In genomic region chr6:50330963-50331362, GRCh38 we compare ENCODE assay signal across 28 cellular contexts.
"Had no signal": no experiment of that assay in that cellular context is flagged by ENCODE, and none has a peak within 500 bp of the region (broad histone marks: within the 10 kb centered on the region; RNA-seq: fewer than 3 reads in every experiment).

No MANE protein-coding gene starts in this region.

- H3K36me3 ChIP-seq: stomach, suprapubic skin, thoracic aorta, thyroid gland, tibial artery, tibial nerve, transverse colon, upper lobe of left lung, upper lobe of right lung, uterus, vagina had no signal

- H3K9me3 ChIP-seq: suprapubic skin, testis, thoracic aorta, thyroid gland, tibial artery, transverse colon, upper lobe of left lung, upper lobe of right lung, uterus, vagina had no signal

- ATAC-seq: stimulated activated effector memory CD8-positive, alpha-beta T cell treated with anti-CD3 and anti-CD28 coated beads, Interleukin-12 subunit alpha, Interleukin-12 subunit beta, amount 100 ng/mL, for 72 hours; stimulated activated memory B cell treated with anti-CD40 and anti-IgM and Interleukin-4, amounts not matched to agents 10 μg/mL and 1 μg/mL and 100 μg/mL, for 72 hours; stimulated activated naive B cell treated with anti-CD40 and anti-IgM and Interleukin-4, amounts not matched to agents 10 μg/mL and 1 μg/mL and 100 μg/mL, for 72 hours; stimulated activated naive CD8-positive, alpha-beta T cell treated with anti-CD3 and anti-CD28 coated beads, Interleukin-15, amount 100 ng/mL, for 72 hours; stimulated activated naive CD8-positive, alpha-beta T cell treated with anti-CD3 and anti-CD28 coated beads, Interleukin-15, Interleukin-2, amounts not matched to agents 100 U/mL and 50 U/mL, for 24 hours; upper lobe of right lung had no signal

- H3K27ac ChIP-seq: stomach, suprapubic skin, testis, thoracic aorta, thyroid gland, tibial artery, tibial nerve, transverse colon, upper lobe of left lung, upper lobe of right lung, uterus, vagina had no signal

- DNase-seq: stimulated activated CD4-positive, alpha-beta T cell treated with anti-CD3 and anti-CD28 coated beads, Interleukin-2, amount 100 ng/mL, for 48 hours; stimulated activated CD4-positive, alpha-beta T cell treated with anti-CD3 and anti-CD28 coated beads, Interleukin-4, amount 100 ng/mL, for 1 hour; stimulated activated CD4-positive, alpha-beta T cell treated with anti-CD3 and anti-CD28 coated beads, Interleukin-4, amount 100 ng/mL, for 24 hours; stimulated activated CD4-positive, alpha-beta T cell treated with anti-CD3 and anti-CD28 coated beads, Interleukin-4, amount 100 ng/mL, for 4 hours; stimulated activated CD8-positive, alpha-beta memory T cell treated with anti-CD3 and anti-CD28 coated beads, Interleukin-4, amount 100 ng/mL, for 48 hours; stimulated activated naive B cell treated with anti-CD40 and anti-IgM and Interleukin-4, amounts not matched to agents 10 μg/mL and 1 μg/mL and 100 μg/mL, for 72 hours; stimulated activated naive CD4-positive, alpha-beta T cell; stimulated activated naive CD4-positive, alpha-beta T cell treated with Interleukin-2 at 50 U/mL for 16 hours; stimulated activated naive CD8-positive, alpha-beta T cell treated with anti-CD3 and anti-CD28 coated beads, Interleukin-15, amount 100 ng/mL, for 72 hours; stimulated activated naive CD8-positive, alpha-beta T cell treated with anti-CD3 and anti-CD28 coated beads, Interleukin-15, Interleukin-2, amounts not matched to agents 100 U/mL and 50 U/mL, for 24 hours; stomach; substantia nigra; testis; thyroid gland; tibial artery; transverse colon; trophoblast cell; upper lobe of left lung; upper lobe of right lung; uterus had no signal

- H3K9me3 Mint-ChIP-seq: type B pancreatic cell had no signal

- H3K4me3 ChIP-seq: stomach, suprapubic skin, testis, thoracic aorta, thyroid gland, tibial artery, tibial nerve, transverse colon, upper lobe of left lung, upper lobe of right lung, uterus, vagina had no signal

- H3K4me1 Mint-ChIP-seq: stimulated activated effector memory CD8-positive, alpha-beta T cell treated with anti-CD3 and anti-CD28 coated beads, Interleukin-12 subunit alpha, Interleukin-12 subunit beta, amount 100 ng/mL, for 72 hours; stimulated activated memory B cell treated with anti-CD40 and anti-IgM and Interleukin-4, amounts not matched to agents 10 μg/mL and 1 μg/mL and 100 μg/mL, for 72 hours; stimulated activated naive B cell treated with anti-CD40 and anti-IgM and Interleukin-4, amounts not matched to agents 10 μg/mL and 1 μg/mL and 100 μg/mL, for 72 hours; stimulated activated naive CD8-positive, alpha-beta T cell treated with anti-CD3 and anti-CD28 coated beads, Interleukin-15, amount 100 ng/mL, for 72 hours had no signal

- H3K27ac Mint-ChIP-seq: stimulated activated effector memory CD8-positive, alpha-beta T cell treated with anti-CD3 and anti-CD28 coated beads, Interleukin-12 subunit alpha, Interleukin-12 subunit beta, amount 100 ng/mL, for 72 hours; stimulated activated memory B cell treated with anti-CD40 and anti-IgM and Interleukin-4, amounts not matched to agents 10 μg/mL and 1 μg/mL and 100 μg/mL, for 72 hours; stimulated activated naive B cell treated with anti-CD40 and anti-IgM and Interleukin-4, amounts not matched to agents 10 μg/mL and 1 μg/mL and 100 μg/mL, for 72 hours; stimulated activated naive CD8-positive, alpha-beta T cell treated with anti-CD3 and anti-CD28 coated beads, Interleukin-15, amount 100 ng/mL, for 72 hours; stimulated activated naive CD8-positive, alpha-beta T cell treated with anti-CD3 and anti-CD28 coated beads, Interleukin-15, Interleukin-2, amounts not matched to agents 100 ng/mL and 50 ng/mL, for 24 hours; type B pancreatic cell had no signal

- H3K27me3 ChIP-seq: stomach, suprapubic skin, testis, thyroid gland, tibial artery, tibial nerve, transverse colon, upper lobe of left lung, upper lobe of right lung, uterus, vagina had no signal

- H3K36me3 Mint-ChIP-seq: stimulated activated effector memory CD8-positive, alpha-beta T cell treated with anti-CD3 and anti-CD28 coated beads, Interleukin-12 subunit alpha, Interleukin-12 subunit beta, amount 100 ng/mL, for 72 hours; stimulated activated memory B cell treated with anti-CD40 and anti-IgM and Interleukin-4, amounts not matched to agents 10 μg/mL and 1 μg/mL and 100 μg/mL, for 72 hours; stimulated activated naive B cell treated with anti-CD40 and anti-IgM and Interleukin-4, amounts not matched to agents 10 μg/mL and 1 μg/mL and 100 μg/mL, for 72 hours; type B pancreatic cell had no signal

- H3K27me3 Mint-ChIP-seq: stimulated activated memory B cell treated with anti-CD40 and anti-IgM and Interleukin-4, amounts not matched to agents 10 μg/mL and 1 μg/mL and 100 μg/mL, for 72 hours; stimulated activated naive B cell treated with anti-CD40 and anti-IgM and Interleukin-4, amounts not matched to agents 10 μg/mL and 1 μg/mL and 100 μg/mL, for 72 hours; stimulated activated naive CD8-positive, alpha-beta T cell treated with anti-CD3 and anti-CD28 coated beads, Interleukin-15, amount 100 ng/mL, for 72 hours; stimulated activated naive CD8-positive, alpha-beta T cell treated with anti-CD3 and anti-CD28 coated beads, Interleukin-15, Interleukin-2, amounts not matched to agents 100 ng/mL and 50 ng/mL, for 24 hours; type B pancreatic cell had no signal

- H3K4me1 ChIP-seq: stomach, suprapubic skin, testis, thyroid gland, tibial artery, tibial nerve, transverse colon, upper lobe of left lung, upper lobe of right lung, uterus, vagina had no signal

- H3K4me3 Mint-ChIP-seq: stimulated activated effector memory CD8-positive, alpha-beta T cell treated with anti-CD3 and anti-CD28 coated beads, Interleukin-12 subunit alpha, Interleukin-12 subunit beta, amount 100 ng/mL, for 72 hours; stimulated activated memory B cell treated with anti-CD40 and anti-IgM and Interleukin-4, amounts not matched to agents 10 μg/mL and 1 μg/mL and 100 μg/mL, for 72 hours; stimulated activated naive B cell treated with anti-CD40 and anti-IgM and Interleukin-4, amounts not matched to agents 10 μg/mL and 1 μg/mL and 100 μg/mL, for 72 hours; stimulated activated naive CD8-positive, alpha-beta T cell treated with anti-CD3 and anti-CD28 coated beads, Interleukin-15, amount 100 ng/mL, for 72 hours; stimulated activated naive CD8-positive, alpha-beta T cell treated with anti-CD3 and anti-CD28 coated beads, Interleukin-15, Interleukin-2, amounts not matched to agents 100 ng/mL and 50 ng/mL, for 24 hours; type B pancreatic cell had no signal
